In genomic region chr15:26667222-26667988, GRCh38 we compare ENCODE assay signal across 19 cellular contexts.
DNase-seq lines count a peak whose midpoint lies in the region; ATAC-seq and TF ChIP-seq lines count a peak whose summit lies in the region.
"Had no signal": no experiment of that assay in that cellular context is flagged by ENCODE, and none has a peak within 500 bp of the region (broad histone marks: within the 10 kb centered on the region; RNA-seq: fewer than 3 reads in every experiment).

No MANE protein-coding gene starts in this region.

- ATAC-seq in Right ventricle myocardium inferior = peak; percentile 67
- ATAC-seq in gastroesophageal sphincter = peak; percentile 46
- ATAC-seq in activated CD8-positive, alpha-beta T cell treated with anti-CD3 and anti-CD28 coated beads, Interleukin-2, amount 10 ng/mL, durations not matched to agents 7 days and 5 days = no peak
- ATAC-seq: activated CD4-positive, CD25-positive, alpha-beta regulatory T cell treated with anti-CD3 and anti-CD28 coated beads, Interleukin-2, amount 50 U/mL, for 24 hours; stimulated activated effector memory CD8-positive, alpha-beta T cell treated with anti-CD3 and anti-CD28 coated beads, Interleukin-12 subunit alpha, Interleukin-12 subunit beta, amount 100 ng/mL, for 72 hours had no signal

- 30 to 60% methylated on average over 3 to 9 of the region's 14 CpGs for WGBS in gastroesophageal sphincter (ENCODE audit: low coverage in 1 of 2), 2 donors
- 72 to 82% (median 76%) methylated on average over 14 of the region's 14 CpGs for WGBS in spleen, 5 donors

- H3K27me3 ChIP-seq in gastroesophageal sphincter (no peaks in the 10 kb centered on the region), spleen (replicated peaks in 1 of 7) (peaks cover 0 to 9% (median 0%) of the 10 kb centered on the region in 7 donors)
- H3K27me3 ChIP-seq: adrenal gland, tibial artery had no signal

- H3K36me3 Mint-ChIP-seq in activated CD8-positive, alpha-beta T cell treated with anti-CD3 and anti-CD28 coated beads, Interleukin-2, amount 10 ng/mL, durations not matched to agents 7 days and 5 days (ENCODE audit: low read depth) = no peaks in the 10 kb centered on the region
- H3K36me3 Mint-ChIP-seq: immature natural killer cell; stimulated activated effector memory CD8-positive, alpha-beta T cell treated with anti-CD3 and anti-CD28 coated beads, Interleukin-12 subunit alpha, Interleukin-12 subunit beta, amount 100 ng/mL, for 72 hours had no signal

- H3K4me3 ChIP-seq in gastroesophageal sphincter (no peak overlapping the region), spleen (no peak overlapping the region)
- H3K4me3 ChIP-seq: adrenal gland, esophagus squamous epithelium, PC-9, SK-N-MC, tibial artery had no signal

- no peak for TF ChIP-seq POLR2A in gastroesophageal sphincter (IDR thresholded peaks at IDR 0.05)
- no peak for TF ChIP-seq POLR2A in spleen (IDR thresholded peaks at IDR 0.05)

- peaks cover 12% of the 10 kb centered on the region for H3K9me3 Mint-ChIP-seq in activated CD8-positive, alpha-beta T cell treated with anti-CD3 and anti-CD28 coated beads, Interleukin-2, amount 10 ng/mL, durations not matched to agents 7 days and 5 days (ENCODE audit: insufficient read depth)

- H3K4me1 Mint-ChIP-seq in activated CD8-positive, alpha-beta T cell treated with anti-CD3 and anti-CD28 coated beads, Interleukin-2, amount 10 ng/mL, durations not matched to agents 7 days and 5 days (ENCODE audit: low read depth) = no peaks in the 10 kb centered on the region
- H3K4me1 Mint-ChIP-seq: immature natural killer cell; stimulated activated effector memory CD8-positive, alpha-beta T cell treated with anti-CD3 and anti-CD28 coated beads, Interleukin-12 subunit alpha, Interleukin-12 subunit beta, amount 100 ng/mL, for 72 hours had no signal

- H3K27me3 Mint-ChIP-seq in activated CD8-positive, alpha-beta T cell treated with anti-CD3 and anti-CD28 coated beads, Interleukin-2, amount 10 ng/mL, durations not matched to agents 7 days and 5 days (ENCODE audit: low read depth) = no peaks in the 10 kb centered on the region

- intact Hi-C loops in Right ventricle myocardium inferior (cut with DNase I) (no loop called here), cardiac septum (cut with DNase I) (no loop called here), spleen (cut with DNase I; ENCODE audit: low total_unique reads) (no loop called here)

- no peak overlapping the region for H3K4me3 Mint-ChIP-seq in activated CD8-positive, alpha-beta T cell treated with anti-CD3 and anti-CD28 coated beads, Interleukin-2, amount 10 ng/mL, durations not matched to agents 7 days and 5 days
- H3K4me3 Mint-ChIP-seq: immature natural killer cell; stimulated activated effector memory CD8-positive, alpha-beta T cell treated with anti-CD3 and anti-CD28 coated beads, Interleukin-12 subunit alpha, Interleukin-12 subunit beta, amount 100 ng/mL, for 72 hours had no signal

- DNase-seq in Right ventricle myocardium inferior (ENCODE audit: missing footprints) (no peak), cardiac septum (ENCODE audit: low spot score) (no peak), medulla oblongata (ENCODE audit: extremely low spot score) (peak; percentile 28), spleen (no peak)
- no peak for DNase-seq in activated CD8-positive, alpha-beta T cell treated with anti-CD3 and anti-CD28 coated beads, Interleukin-2, amount 10 ng/mL, durations not matched to agents 7 days and 5 days
- DNase-seq in activated naive CD4-positive, alpha-beta T cell (lab: John Stamatoyannopoulos, UW) = no peak
- no peak for DNase-seq in activated CD4-positive, alpha-beta T cell treated with anti-CD3 and anti-CD28 coated beads, Interleukin-2, amount 50 U/mL, for 48 hours
- DNase-seq: central memory CD4-positive, alpha-beta T cell; esophagus squamous epithelium; glutamatergic neuron; immature natural killer cell; NCI-H2081; tibial artery had no signal

- POLR2A ChIA-PET in activated CD8-positive, alpha-beta T cell treated with anti-CD3 and anti-CD28 coated beads, Interleukin-2, amount 10 ng/mL, durations not matched to agents 7 days and 5 days (lab: Charles Lee) = no interaction called here

- no peak overlapping the region for H3K27ac Mint-ChIP-seq in activated CD8-positive, alpha-beta T cell treated with anti-CD3 and anti-CD28 coated beads, Interleukin-2, amount 10 ng/mL, durations not matched to agents 7 days and 5 days
- H3K27ac Mint-ChIP-seq: immature natural killer cell; stimulated activated effector memory CD8-positive, alpha-beta T cell treated with anti-CD3 and anti-CD28 coated beads, Interleukin-12 subunit alpha, Interleukin-12 subunit beta, amount 100 ng/mL, for 72 hours had no signal

- TF ChIP-seq EP300 in gastroesophageal sphincter (IDR thresholded peaks at IDR 0.05) = no peak

- H3K36me3 ChIP-seq in gastroesophageal sphincter = no peaks in the 10 kb centered on the region
- H3K36me3 ChIP-seq in spleen = no peaks in the 10 kb centered on the region
- H3K36me3 ChIP-seq: adrenal gland, esophagus squamous epithelium, tibial artery had no signal

- H3K9me3 ChIP-seq in gastroesophageal sphincter (no peaks in the 10 kb centered on the region), spleen (peaks cover 0 to 17% (median 0%) of the 10 kb centered on the region in 8 donors)
- H3K9me3 ChIP-seq: adrenal gland, esophagus squamous epithelium, tibial artery had no signal

- H3K4me1 ChIP-seq in gastroesophageal sphincter (peaks cover 0 to 26% (median 0%) of the 10 kb centered on the region in 3 donors), spleen (no peaks in the 10 kb centered on the region)
- H3K4me1 ChIP-seq: adrenal gland, tibial artery had no signal

- CTCF ChIA-PET in activated CD8-positive, alpha-beta T cell treated with anti-CD3 and anti-CD28 coated beads, Interleukin-2, amount 10 ng/mL, durations not matched to agents 7 days and 5 days (lab: Charles Lee) = no interaction called here

- H3K27ac ChIP-seq in gastroesophageal sphincter (no peak overlapping the region), spleen (no peak overlapping the region)
- H3K27ac ChIP-seq: adrenal gland, PC-9, SK-N-MC, tibial artery had no signal

- TF ChIP-seq CTCF in gastroesophageal sphincter (IDR thresholded peaks at IDR 0.05) (no peak), spleen (IDR thresholded peaks at IDR 0.05 in 8 of 11, conservative IDR thresholded peaks at IDR 0.05 in 3 of 11) (no peak)
